Comparison of ENCODE assay signal across 26 cellular contexts in genomic region chr11:123585206-123585605, GRCh38.
A peak's percentile ranks its signal among the peaks of the same experiment; 100 is the strongest.
DNase-seq lines count a peak whose midpoint lies in the region; ATAC-seq, FAIRE-seq and TF ChIP-seq lines count a peak whose summit lies in the region.
"Had no signal": no experiment of that assay in that cellular context is flagged by ENCODE, and none has a peak within 500 bp of the region (broad histone marks: within the 10 kb centered on the region; RNA-seq: fewer than 3 reads in every experiment).

No MANE protein-coding gene starts in this region.

- H3K4me3 ChIP-seq in bronchial epithelial cell (ENCODE audit: low read depth, low read length) = no peak overlapping the region
- H3K4me3 ChIP-seq: body of pancreas, heart right ventricle, lower lobe of right lung, right atrium auricular region, spleen, tibial artery had no signal

- FAIRE-seq in bronchial epithelial cell (lab: Jason Lieb, UNC) = peak; percentile 89
- FAIRE-seq: frontal cortex, G401.6, RCC 7860 had no signal

- intact Hi-C loops in cardiac septum (cut with DNase I) (no loop called here), left ventricle myocardium superior (cut with micrococcal nuclease) (no loop called here)

- no peaks in the 10 kb centered on the region for H3K36me3 ChIP-seq in bronchial epithelial cell (ENCODE audit: control insufficient read depth, insufficient read depth, low read length)
- H3K36me3 ChIP-seq: lower lobe of right lung, right atrium auricular region, tibial artery had no signal

- H3K27me3 ChIP-seq in bronchial epithelial cell (ENCODE audit: control insufficient read depth, insufficient read depth, low read length) = no peaks in the 10 kb centered on the region
- H3K27me3 ChIP-seq: body of pancreas, right atrium auricular region had no signal

- ATAC-seq in left ventricle myocardium superior = no peak
- ATAC-seq in HG02973 (IDR thresholded peaks at IDR 0.05; ENCODE audit: unreplicated experiment) = no peak
- ATAC-seq in GM18498 (IDR thresholded peaks at IDR 0.05; ENCODE audit: unreplicated experiment) = no peak
- no peak for ATAC-seq in HG02642 (IDR thresholded peaks at IDR 0.05; ENCODE audit: poor library complexity, unreplicated experiment)
- ATAC-seq: body of pancreas, lower lobe of right lung had no signal

- in situ Hi-C loops in ACHN (cut with HindIII; ENCODE audit: low pct_ligation_motif_present, low pct_unique_long_range_greater_than_20kb, low sequenced_read_pairs) = no loop called here

- peak; percentile 66 for DNase-seq in cardiac septum (ENCODE audit: low spot score)
- no peak for DNase-seq in left ventricle myocardium superior
- DNase-seq in bronchial epithelial cell (ENCODE audit: low read depth) = peak; percentile 17
- peak; percentile 54 for DNase-seq in myocyte (ENCODE audit: low read depth)
- no peak for DNase-seq in ACHN
- DNase-seq: activated CD4-positive, alpha-beta T cell treated with anti-CD3 and anti-CD28 coated beads, Interleukin-2, amount 10 ng/mL, durations not matched to agents 7 days and 5 days; activated naive CD4-positive, alpha-beta T cell treated with anti-CD3 and anti-CD28 coated beads, Interleukin-2, amount 10 ng/mL, durations not matched to agents 7 days and 5 days; Caco-2; heart right ventricle; lower lobe of right lung; NCI-H1694 treated with DMSO at 0.1 percent for 48 hours; NCI-H446; NCI-H748 treated with DMSO at 0.1 percent for 48 hours; SHP77 treated with DMSO at 0.1 percent for 48 hours; spleen; stimulated activated CD4-positive, alpha-beta T cell treated with anti-CD3 and anti-CD28 coated beads, Interleukin-2, amount 100 ng/mL, for 48 hours; T-helper 9 cell; tibial artery had no signal

- no peak for TF ChIP-seq CTCF in bronchial epithelial cell (IDR thresholded peaks at IDR 0.05; ENCODE audit: insufficient read depth, low read length, severe bottlenecking)

Comparison
In these comparisons a context has a peak if more than half of its experiments do, and no peak if none do; other contexts are left out.
1. DNase-seq: peak in cardiac septum (single experiment), bronchial epithelial cell (single experiment) and myocyte (single experiment); none in left ventricle myocardium superior (single experiment) and ACHN (single experiment).